In genomic region chr6:143221723-143222122, GRCh38 we compare ENCODE assay signal across 19 cellular contexts.
"Had no signal": no experiment of that assay in that cellular context is flagged by ENCODE, and none has a peak within 500 bp of the region (broad histone marks: within the 10 kb centered on the region; RNA-seq: fewer than 3 reads in every experiment).

No MANE protein-coding gene starts in this region.

- H3K27me3 ChIP-seq: ascending aorta had no signal

- ATAC-seq: esophagus mucosa; mucosa of descending colon; naive thymus-derived CD8-positive, alpha-beta T cell; stimulated activated naive CD8-positive, alpha-beta T cell treated with anti-CD3 and anti-CD28 coated beads, Interleukin-15, Interleukin-2, amounts not matched to agents 100 U/mL and 50 U/mL, for 24 hours; T-helper 17 cell had no signal

- H3K27me3 Mint-ChIP-seq: activated naive CD4-positive, alpha-beta T cell treated with anti-CD3 and anti-CD28 coated beads, Interleukin-2, amount 50 U/mL, for 24 hours; dendritic cell treated with granulocyte-macrophage colony-stimulating factor and Interleukin-4, amounts not matched to agents 40 ng/mL and 50 ng/mL, for 4 days; memory B cell; naive thymus-derived CD8-positive, alpha-beta T cell; T-helper 17 cell had no signal

- H3K9me3 ChIP-seq: ascending aorta, mucosa of descending colon, prostate gland had no signal

- H3K27ac ChIP-seq: ascending aorta, prostate gland, VCaP had no signal

- H3K4me1 ChIP-seq: prostate gland had no signal

- H3K4me1 Mint-ChIP-seq: activated naive CD4-positive, alpha-beta T cell treated with anti-CD3 and anti-CD28 coated beads, Interleukin-2, amount 50 U/mL, for 24 hours; memory B cell; naive thymus-derived CD8-positive, alpha-beta T cell; T-helper 17 cell had no signal

- H3K4me3 Mint-ChIP-seq: activated naive CD4-positive, alpha-beta T cell treated with anti-CD3 and anti-CD28 coated beads, Interleukin-2, amount 50 U/mL, for 24 hours; dendritic cell treated with granulocyte-macrophage colony-stimulating factor and Interleukin-4, amounts not matched to agents 40 ng/mL and 50 ng/mL, for 4 days; memory B cell; naive thymus-derived CD8-positive, alpha-beta T cell; T-helper 17 cell had no signal

- H3K9me3 Mint-ChIP-seq: activated naive CD4-positive, alpha-beta T cell treated with anti-CD3 and anti-CD28 coated beads, Interleukin-2, amount 50 U/mL, for 24 hours; dendritic cell treated with granulocyte-macrophage colony-stimulating factor and Interleukin-4, amounts not matched to agents 40 ng/mL and 50 ng/mL, for 4 days; memory B cell; naive thymus-derived CD8-positive, alpha-beta T cell had no signal

- H3K4me3 ChIP-seq: ascending aorta, mucosa of descending colon, prostate gland had no signal

- DNase-seq: activated CD4-positive, CD25-positive, alpha-beta regulatory T cell treated with anti-CD3 and anti-CD28 coated beads, Interleukin-2, amount 50 U/mL, for 72 hours; activated gamma-delta T cell; effector CD8-positive, alpha-beta T cell; hippocampal formation; mucosa of descending colon; naive thymus-derived CD8-positive, alpha-beta T cell; stimulated activated CD4-positive, alpha-beta T cell treated with anti-CD3 and anti-CD28 coated beads, Interleukin-12 subunit alpha, Interleukin-12 subunit beta, amount 100 ng/mL, for 4 hours; stimulated activated CD4-positive, alpha-beta T cell treated with anti-CD3 and anti-CD28 coated beads, Interleukin-1b, Interleukin-23, amount 100 ng/mL, for 48 hours; stimulated activated CD8-positive, alpha-beta memory T cell treated with anti-CD3 and anti-CD28 coated beads, Interleukin-4, amount 100 ng/mL, for 48 hours; stimulated activated naive CD8-positive, alpha-beta T cell treated with anti-CD3 and anti-CD28 coated beads, Interleukin-15, Interleukin-2, amounts not matched to agents 100 U/mL and 50 U/mL, for 24 hours; T-helper 17 cell; trophoblast cell had no signal

- H3K36me3 ChIP-seq: ascending aorta, prostate gland had no signal

- H3K27ac Mint-ChIP-seq: activated naive CD4-positive, alpha-beta T cell treated with anti-CD3 and anti-CD28 coated beads, Interleukin-2, amount 50 U/mL, for 24 hours; dendritic cell treated with granulocyte-macrophage colony-stimulating factor and Interleukin-4, amounts not matched to agents 40 ng/mL and 50 ng/mL, for 4 days; memory B cell; T-helper 17 cell had no signal
